ENCODE assay signal across 25 cellular contexts in the genomic region with DNA sequence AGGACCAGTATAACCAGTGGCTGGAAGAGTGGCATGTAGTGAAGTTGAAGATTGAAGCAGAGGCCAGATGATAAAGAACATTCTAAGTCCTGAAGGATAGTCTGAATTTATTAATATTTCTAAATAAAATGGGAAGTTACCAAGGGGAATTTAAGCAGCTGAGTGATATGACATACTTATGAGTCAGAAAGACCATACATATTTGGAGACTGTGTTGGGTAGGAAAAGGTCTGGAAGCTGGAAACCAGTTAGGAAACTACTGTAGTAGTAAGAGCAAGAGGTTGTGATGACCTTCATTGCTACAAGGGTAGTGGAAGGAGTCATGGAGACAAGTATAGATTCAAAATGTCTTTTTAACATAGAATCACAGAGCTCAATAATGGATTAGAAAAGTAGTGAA.
DNase-seq lines count a peak whose midpoint lies in the region; ATAC-seq and TF ChIP-seq lines count a peak whose summit lies in the region.
"Had no signal": no experiment of that assay in that cellular context is flagged by ENCODE, and none has a peak within 500 bp of the region (broad histone marks: within the 10 kb centered on the region; RNA-seq: fewer than 3 reads in every experiment).

No MANE protein-coding gene starts in this region.

- no peak for TF ChIP-seq CTCF in astrocyte of the spinal cord (IDR thresholded peaks at IDR 0.05; ENCODE audit: low read depth, low read length)
- TF ChIP-seq CTCF in foreskin fibroblast (IDR thresholded peaks at IDR 0.05; ENCODE audit: low read depth, low read length), result no peak
- TF ChIP-seq CTCF in prostate gland (IDR thresholded peaks at IDR 0.05), result no peak

- H3K4me3 ChIP-seq in astrocyte of the spinal cord (ENCODE audit: low read depth, low read length), result no peak overlapping the region
- H3K4me3 ChIP-seq in foreskin fibroblast (ENCODE audit: low read depth in 1 of 2, low read length in 2 of 2), result no peak overlapping the region
- H3K4me3 ChIP-seq in prostate gland, result no peak overlapping the region
- H3K4me3 ChIP-seq: BLaER1, K562, transverse colon had no signal

- intact Hi-C loops in prostate gland (cut with DNase I), result no loop called here

- DNase-seq in AG08395 (ENCODE audit: low spot score) (peak; percentile 31), HS-5 (ENCODE audit: low read depth) (peak; percentile 68), astrocyte of the spinal cord (ENCODE audit: low read depth, low spot score) (peak; percentile 46), foreskin fibroblast (peak; percentile 75 to 84), prostate gland (ENCODE audit: low spot score) (no peak)
- DNase-seq: activated CD4-positive, alpha-beta T cell treated with anti-CD3 and anti-CD28 coated beads for 1 hour; activated CD8-positive, alpha-beta memory T cell treated with anti-CD3 and anti-CD28 coated beads for 24 hours; activated naive CD4-positive, alpha-beta T cell; activated T-cell treated with anti-CD3 and anti-CD28 coated beads, Interleukin-2, amount 50 U/mL, for 24 hours; amygdala; caudate nucleus; COR-L47; DND-41; left colon; mesendoderm; naive thymus-derived CD4-positive, alpha-beta T cell; NCI-H526 treated with DMSO at 0.1 percent for 48 hours; SHP77 treated with DMSO at 0.1 percent for 48 hours; stimulated activated CD4-positive, alpha-beta T cell treated with anti-CD3 and anti-CD28 coated beads, Interleukin-4, amount 100 ng/mL, for 4 hours; transverse colon had no signal

- ATAC-seq in HG02981 (IDR thresholded peaks at IDR 0.05; ENCODE audit: unreplicated experiment) (no peak), HG02610 (IDR thresholded peaks at IDR 0.05; ENCODE audit: unreplicated experiment) (no peak), HG02973 (IDR thresholded peaks at IDR 0.05; ENCODE audit: unreplicated experiment) (no peak)
- ATAC-seq: K562; left colon; naive thymus-derived CD4-positive, alpha-beta T cell had no signal

- H3K27ac ChIP-seq in prostate gland, result no peak overlapping the region
- H3K27ac ChIP-seq: BLaER1, transverse colon had no signal

- in situ Hi-C loops in astrocyte of the spinal cord (cut with HindIII; ENCODE audit: low sequenced_read_pairs), result no loop called here

- H3K27me3 ChIP-seq in prostate gland (replicated peaks; ENCODE audit: insufficient read depth), result no peaks in the 10 kb centered on the region
- H3K27me3 ChIP-seq: BLaER1, transverse colon had no signal

- no peaks in the 10 kb centered on the region for H3K4me1 ChIP-seq in prostate gland (replicated peaks)

- H3K9me3 ChIP-seq in prostate gland, result no peaks in the 10 kb centered on the region

- no peaks in the 10 kb centered on the region for H3K36me3 ChIP-seq in prostate gland
- H3K36me3 ChIP-seq: BLaER1, transverse colon had no signal

- no peak for TF ChIP-seq POLR2A in prostate gland (IDR thresholded peaks at IDR 0.05)
